28 cellular contexts compared by ENCODE assay signal in genomic region chr16:56068816-56069215, GRCh38.
"Had no signal": no experiment of that assay in that cellular context is flagged by ENCODE, and none has a peak within 500 bp of the region (broad histone marks: within the 10 kb centered on the region; RNA-seq: fewer than 3 reads in every experiment).

No MANE protein-coding gene starts in this region.

- H3K4me3 Mint-ChIP-seq: immature natural killer cell; memory B cell; naive thymus-derived CD8-positive, alpha-beta T cell; nephron; neural crest cell; stimulated activated naive B cell treated with anti-CD40 and anti-IgM and Interleukin-4, amounts not matched to agents 10 μg/mL and 1 μg/mL and 100 μg/mL, for 72 hours had no signal

- H3K36me3 Mint-ChIP-seq: immature natural killer cell; memory B cell; naive thymus-derived CD8-positive, alpha-beta T cell; stimulated activated naive B cell treated with anti-CD40 and anti-IgM and Interleukin-4, amounts not matched to agents 10 μg/mL and 1 μg/mL and 100 μg/mL, for 72 hours had no signal

- DNase-seq: hypothalamus; immature natural killer cell; left ventricle myocardium inferior; midbrain; naive thymus-derived CD8-positive, alpha-beta T cell; nucleus accumbens; pancreas; retina; right cardiac atrium; stimulated activated CD4-positive, alpha-beta T cell treated with anti-CD3 and anti-CD28 coated beads, Interleukin-12 subunit alpha, Interleukin-12 subunit beta, amount 100 ng/mL, for 4 hours; stimulated activated CD4-positive, alpha-beta T cell treated with anti-CD3 and anti-CD28 coated beads, Interleukin-15, amount 100 ng/mL, for 24 hours; stimulated activated CD4-positive, alpha-beta T cell treated with anti-CD3 and anti-CD28 coated beads, Interleukin-2, amount 100 ng/mL, for 24 hours; stimulated activated CD4-positive, alpha-beta T cell treated with anti-CD3 and anti-CD28 coated beads, Interleukin-4, amount 100 ng/mL, for 1 hour; stimulated activated naive B cell treated with anti-CD40 and anti-IgM and Interleukin-4, amounts not matched to agents 10 μg/mL and 1 μg/mL and 100 μg/mL, for 72 hours; stimulated activated naive CD8-positive, alpha-beta T cell treated with anti-CD3 and anti-CD28 coated beads, Interleukin-15, Interleukin-2, amounts not matched to agents 100 U/mL and 50 U/mL, for 24 hours; stomach; testis; thyroid gland; transverse colon; upper lobe of left lung had no signal

- H3K27me3 ChIP-seq: pancreas, testis, thyroid gland, transverse colon, upper lobe of left lung, vagina had no signal

- H3K9me3 Mint-ChIP-seq: immature natural killer cell; memory B cell; naive thymus-derived CD8-positive, alpha-beta T cell; nephron; neural crest cell; stimulated activated naive B cell treated with anti-CD40 and anti-IgM and Interleukin-4, amounts not matched to agents 10 μg/mL and 1 μg/mL and 100 μg/mL, for 72 hours had no signal

- H3K4me3 ChIP-seq: left ventricle myocardium inferior, lung, pancreas, prostate gland, skin epidermis, stomach, testis, thyroid gland, transverse colon, upper lobe of left lung, vagina had no signal

- H3K27ac ChIP-seq: left ventricle myocardium inferior, pancreas, prostate gland, skin epidermis, stomach, testis, thyroid gland, transverse colon, upper lobe of left lung, vagina had no signal

- H3K4me1 ChIP-seq: left ventricle myocardium inferior, pancreas, prostate gland, stomach, testis, thyroid gland, transverse colon, upper lobe of left lung, vagina had no signal

- H3K27ac Mint-ChIP-seq: immature natural killer cell; memory B cell; naive thymus-derived CD8-positive, alpha-beta T cell; nephron; stimulated activated naive B cell treated with anti-CD40 and anti-IgM and Interleukin-4, amounts not matched to agents 10 μg/mL and 1 μg/mL and 100 μg/mL, for 72 hours had no signal

- H3K4me1 Mint-ChIP-seq: immature natural killer cell; memory B cell; naive thymus-derived CD8-positive, alpha-beta T cell; nephron; neural crest cell; stimulated activated naive B cell treated with anti-CD40 and anti-IgM and Interleukin-4, amounts not matched to agents 10 μg/mL and 1 μg/mL and 100 μg/mL, for 72 hours had no signal

- H3K36me3 ChIP-seq: left ventricle myocardium inferior, pancreas, prostate gland, stomach, thyroid gland, transverse colon, upper lobe of left lung, vagina had no signal

- H3K9me3 ChIP-seq: left ventricle myocardium inferior, pancreas, prostate gland, stomach, testis, thyroid gland, transverse colon, upper lobe of left lung, vagina had no signal

- ATAC-seq: naive thymus-derived CD8-positive, alpha-beta T cell; pancreas; right cardiac atrium; sciatic nerve; stimulated activated naive B cell treated with anti-CD40 and anti-IgM and Interleukin-4, amounts not matched to agents 10 μg/mL and 1 μg/mL and 100 μg/mL, for 72 hours; stimulated activated naive CD8-positive, alpha-beta T cell treated with anti-CD3 and anti-CD28 coated beads, Interleukin-15, Interleukin-2, amounts not matched to agents 100 U/mL and 50 U/mL, for 24 hours had no signal
